In genomic region chr12:9763025-9763424, GRCh38 we compare ENCODE assay signal across 1 cellular context.
TF ChIP-seq lines count a peak whose summit lies in the region.

No MANE protein-coding gene starts in this region.

TF ChIP-seq in WTC11, 78 proteins besides CTCF, POLR2A, EP300 and RAD21 (continued from another document):
- no peak for TF ChIP-seq NR2C2 (CRISPR knock-in tag; IDR thresholded peaks at IDR 0.05)
